ENCODE assay signal across 20 cellular contexts in genomic region chr19:47561440-47562045, GRCh38. TPM values are rescaled to one million over a fixed set of nuclear protein-coding genes. Genes with fewer than 3 reads are reported as not detected.
"Had no signal": no experiment of that assay in that cellular context is flagged by ENCODE, and none has a peak within 500 bp of the region (broad histone marks: within the 10 kb centered on the region; RNA-seq: fewer than 3 reads in every experiment).

No MANE protein-coding gene starts in this region.

- H2AFZ ChIP-seq: neural progenitor cell had no signal

- H3K27me3 ChIP-seq: cardiac muscle cell, gastroesophageal sphincter, heart right ventricle, neural progenitor cell, ovary, testis had no signal

- H3K9me3 ChIP-seq: gastroesophageal sphincter, heart right ventricle, ovary, testis had no signal

- H3K36me3 Mint-ChIP-seq: activated naive CD4-positive, alpha-beta T cell treated with anti-CD3 and anti-CD28 coated beads, Interleukin-2, amount 10 ng/mL, durations not matched to agents 7 days and 5 days; naive B cell; neural progenitor cell; T-cell had no signal

- H3K27ac Mint-ChIP-seq: activated naive CD4-positive, alpha-beta T cell treated with anti-CD3 and anti-CD28 coated beads, Interleukin-2, amount 10 ng/mL, durations not matched to agents 7 days and 5 days; activated T-helper 2 cell treated with anti-CD3 and anti-CD28 coated beads, Interferon-gamma antibody, Interleukin-2, Interleukin-4, amounts not matched to agents 10 μg/mL and 5 μg/mL and 100 μg/mL, durations not matched to agents 14 hours and 24 hours and 36 hours; neural progenitor cell; T-cell had no signal

- H3K27me3 Mint-ChIP-seq: T-cell had no signal

- H3K27ac ChIP-seq: cardiac muscle cell, gastroesophageal sphincter, heart right ventricle, neural progenitor cell, ovary, testis had no signal

- H3K4me3 ChIP-seq: cardiac muscle cell, gastroesophageal sphincter, heart right ventricle, lung, neural progenitor cell, ovary, smooth muscle cell, testis had no signal

- DNase-seq: activated naive CD4-positive, alpha-beta T cell treated with anti-CD3 and anti-CD28 coated beads, Interleukin-2, amount 10 ng/mL, durations not matched to agents 7 days and 5 days; activated T-cell treated with anti-CD3 and anti-CD28 coated beads for 4 hours; erythroblast; heart right ventricle; left cardiac atrium; midbrain; naive B cell; ovary; retina; stimulated activated naive CD8-positive, alpha-beta T cell treated with anti-CD3 and anti-CD28 coated beads, Interleukin-15, Interleukin-2, amounts not matched to agents 100 U/mL and 50 U/mL, for 24 hours; T-cell; T-helper 9 cell; testis had no signal

- H3K36me3 ChIP-seq: cardiac muscle cell, gastroesophageal sphincter, heart right ventricle, neural progenitor cell, ovary had no signal

- ATAC-seq: gastroesophageal sphincter; heart right ventricle; left cardiac atrium; stimulated activated naive CD8-positive, alpha-beta T cell treated with anti-CD3 and anti-CD28 coated beads, Interleukin-15, Interleukin-2, amounts not matched to agents 100 U/mL and 50 U/mL, for 24 hours; T-cell had no signal

- H3K9ac ChIP-seq: neural progenitor cell had no signal

- H3K9me3 Mint-ChIP-seq: activated naive CD4-positive, alpha-beta T cell treated with anti-CD3 and anti-CD28 coated beads, Interleukin-2, amount 10 ng/mL, durations not matched to agents 7 days and 5 days; activated T-helper 2 cell treated with anti-CD3 and anti-CD28 coated beads, Interferon-gamma antibody, Interleukin-2, Interleukin-4, amounts not matched to agents 10 μg/mL and 5 μg/mL and 100 μg/mL, durations not matched to agents 14 hours and 24 hours and 36 hours; neural progenitor cell; T-cell had no signal

- H3K4me2 ChIP-seq: neural progenitor cell, smooth muscle cell had no signal

- H3K4me3 Mint-ChIP-seq: activated naive CD4-positive, alpha-beta T cell treated with anti-CD3 and anti-CD28 coated beads, Interleukin-2, amount 10 ng/mL, durations not matched to agents 7 days and 5 days; naive B cell; neural progenitor cell; T-cell had no signal

- H3K4me1 Mint-ChIP-seq: naive B cell had no signal

- H3K4me1 ChIP-seq: gastroesophageal sphincter, heart right ventricle, neural progenitor cell, testis had no signal

RNA-seq across cellular contexts. Expression of gene ZNF541, which starts 11.4 kb away (rescaled TPM):
- total RNA-seq: activated CD8-positive, alpha-beta memory T cell treated with anti-CD3 and anti-CD28 coated beads for 36 hours; cardiac muscle cell; smooth muscle cell had no signal
- polyA plus RNA-seq: cardiac muscle cell, smooth muscle cell had no signal
